In the genomic region with DNA sequence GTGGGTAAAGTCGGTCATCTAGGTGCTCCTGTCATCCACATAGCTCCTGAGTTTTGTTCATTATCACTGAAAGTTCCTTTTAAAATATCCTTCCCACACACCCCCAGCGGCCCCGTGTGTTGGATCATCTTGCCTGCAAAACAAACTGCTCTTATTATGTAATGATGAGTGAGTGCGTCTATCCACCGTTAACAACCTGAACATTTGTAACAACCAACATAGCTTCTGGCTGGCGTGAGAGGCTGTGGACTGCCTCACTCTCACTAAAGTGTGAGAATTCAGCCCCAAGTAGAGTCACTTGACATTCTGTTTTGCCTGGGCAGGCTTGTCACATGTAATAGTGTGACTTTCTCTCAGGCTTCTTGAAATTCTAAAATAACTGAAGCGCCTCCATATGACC, we compare ENCODE assay signal across 2 cellular contexts.
TF ChIP-seq lines count a peak whose summit lies in the region.

No MANE protein-coding gene starts in this region.

TF ChIP-seq in GM23338, 12 proteins besides CTCF, POLR2A, EP300 and RAD21:
- TF ChIP-seq EZH2 (IDR thresholded peaks at IDR 0.05; ENCODE audit: low read depth, unreplicated experiment) = no peak
TF ChIP-seq in GM23338: peak in this region for 0.

TF ChIP-seq in GM12878, 131 proteins besides CTCF, POLR2A, EP300 and RAD21:
- TF ChIP-seq, protein P1, sequence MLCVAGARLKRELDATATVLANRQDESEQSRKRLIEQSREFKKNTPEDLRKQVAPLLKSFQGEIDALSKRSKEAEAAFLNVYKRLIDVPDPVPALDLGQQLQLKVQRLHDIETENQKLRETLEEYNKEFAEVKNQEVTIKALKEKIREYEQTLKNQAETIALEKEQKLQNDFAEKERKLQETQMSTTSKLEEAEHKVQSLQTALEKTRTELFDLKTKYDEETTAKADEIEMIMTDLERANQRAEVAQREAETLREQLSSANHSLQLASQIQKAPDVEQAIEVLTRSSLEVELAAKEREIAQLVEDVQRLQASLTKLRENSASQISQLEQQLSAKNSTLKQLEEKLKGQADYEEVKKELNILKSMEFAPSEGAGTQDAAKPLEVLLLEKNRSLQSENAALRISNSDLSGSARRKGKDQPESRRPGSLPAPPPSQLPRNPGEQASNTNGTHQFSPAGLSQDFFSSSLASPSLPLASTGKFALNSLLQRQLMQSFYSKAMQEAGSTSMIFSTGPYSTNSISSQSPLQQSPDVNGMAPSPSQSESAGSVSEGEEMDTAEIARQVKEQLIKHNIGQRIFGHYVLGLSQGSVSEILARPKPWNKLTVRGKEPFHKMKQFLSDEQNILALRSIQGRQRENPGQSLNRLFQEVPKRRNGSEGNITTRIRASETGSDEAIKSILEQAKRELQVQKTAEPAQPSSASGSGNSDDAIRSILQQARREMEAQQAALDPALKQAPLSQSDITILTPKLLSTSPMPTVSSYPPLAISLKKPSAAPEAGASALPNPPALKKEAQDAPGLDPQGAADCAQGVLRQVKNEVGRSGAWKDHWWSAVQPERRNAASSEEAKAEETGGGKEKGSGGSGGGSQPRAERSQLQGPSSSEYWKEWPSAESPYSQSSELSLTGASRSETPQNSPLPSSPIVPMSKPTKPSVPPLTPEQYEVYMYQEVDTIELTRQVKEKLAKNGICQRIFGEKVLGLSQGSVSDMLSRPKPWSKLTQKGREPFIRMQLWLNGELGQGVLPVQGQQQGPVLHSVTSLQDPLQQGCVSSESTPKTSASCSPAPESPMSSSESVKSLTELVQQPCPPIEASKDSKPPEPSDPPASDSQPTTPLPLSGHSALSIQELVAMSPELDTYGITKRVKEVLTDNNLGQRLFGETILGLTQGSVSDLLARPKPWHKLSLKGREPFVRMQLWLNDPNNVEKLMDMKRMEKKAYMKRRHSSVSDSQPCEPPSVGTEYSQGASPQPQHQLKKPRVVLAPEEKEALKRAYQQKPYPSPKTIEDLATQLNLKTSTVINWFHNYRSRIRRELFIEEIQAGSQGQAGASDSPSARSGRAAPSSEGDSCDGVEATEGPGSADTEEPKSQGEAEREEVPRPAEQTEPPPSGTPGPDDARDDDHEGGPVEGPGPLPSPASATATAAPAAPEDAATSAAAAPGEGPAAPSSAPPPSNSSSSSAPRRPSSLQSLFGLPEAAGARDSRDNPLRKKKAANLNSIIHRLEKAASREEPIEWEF (IDR thresholded peaks at IDR 0.05; ENCODE audit: insufficient replicate concordance, low read depth, low read length) = no peak
- TF ChIP-seq MLLT1 (IDR thresholded peaks at IDR 0.05) (peak; percentile 51; the same call in 1 of the 2 replicates), SMARCA5 (IDR thresholded peaks at IDR 0.05) (no peak), SREBF2 (IDR thresholded peaks at IDR 0.05; ENCODE audit: low read length) (no peak), ZNF592 (IDR thresholded peaks at IDR 0.05) (no peak), BHLHE40 (IDR thresholded peaks at IDR 0.05; ENCODE audit: borderline replicate concordance in 1 of 2, low read depth in 2 of 2, low read length in 1 of 2) (peak in 1 of 2 experiments; percentile 8; a peak in 1 of 4 replicates), NR2C2 (IDR thresholded peaks at IDR 0.05; ENCODE audit: borderline replicate concordance, control insufficient read depth, insufficient read length, low read depth) (no peak), CEBPB (IDR thresholded peaks at IDR 0.05; ENCODE audit: borderline replicate concordance in 1 of 2, low read depth in 2 of 2, low read length in 2 of 2) (no peak)
